In the genomic region with DNA sequence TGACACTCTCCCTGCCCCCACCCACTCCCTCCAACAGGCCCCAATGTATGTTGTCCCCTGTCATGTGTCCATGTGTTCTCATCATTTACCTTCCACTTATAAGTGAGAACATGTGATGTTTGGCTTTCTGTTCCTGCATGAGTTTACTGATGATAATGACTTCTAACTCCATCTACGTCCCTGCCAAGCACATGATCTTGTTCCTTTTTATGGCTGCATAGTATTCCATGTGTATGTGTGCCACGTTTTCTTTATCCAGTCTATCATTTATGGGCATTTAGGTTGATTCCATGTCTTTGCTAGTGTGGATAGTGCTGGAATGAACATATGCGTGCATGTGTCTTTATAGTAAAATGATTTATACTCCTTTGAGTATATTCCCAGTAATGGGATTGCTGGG, we compare ENCODE assay signal across 28 cellular contexts.
"Had no signal": no experiment of that assay in that cellular context is flagged by ENCODE, and none has a peak within 500 bp of the region (broad histone marks: within the 10 kb centered on the region; RNA-seq: fewer than 3 reads in every experiment).

No MANE protein-coding gene starts in this region.

- H3K27ac ChIP-seq: colonic mucosa, coronary artery, dorsolateral prefrontal cortex, epithelial cell of prostate, esophagus muscularis mucosa, esophagus squamous epithelium, foreskin keratinocyte, gastrocnemius medialis, gastroesophageal sphincter, heart left ventricle, heart right ventricle had no signal

- H3K4me3 ChIP-seq: colonic mucosa, coronary artery, dorsolateral prefrontal cortex, esophagus muscularis mucosa, esophagus squamous epithelium, gastrocnemius medialis, gastroesophageal sphincter, heart left ventricle, heart right ventricle had no signal

- H3K9me3 ChIP-seq: colonic mucosa, esophagus muscularis mucosa, esophagus squamous epithelium, gastrocnemius medialis had no signal

- DNase-seq: colonic mucosa; cortex of kidney; dermis blood vessel endothelial cell; dorsolateral prefrontal cortex; effector CD4-positive, alpha-beta T cell; effector CD8-positive, alpha-beta T cell; effector memory CD4-positive, alpha-beta T cell; effector memory CD8-positive, alpha-beta T cell; endodermal cell; erythroblast; esophagus squamous epithelium; foreskin fibroblast; foreskin keratinocyte; foreskin melanocyte; gastrocnemius medialis; glutamatergic neuron; head of caudate nucleus; heart left ventricle; heart right ventricle had no signal

- H3K36me3 ChIP-seq: colonic mucosa, esophagus muscularis mucosa, esophagus squamous epithelium, gastrocnemius medialis, gastroesophageal sphincter, heart left ventricle, heart right ventricle had no signal

- FAIRE-seq: colon, endometrium, endothelial cell of umbilical vein, frontal cortex had no signal

- ATAC-seq: effector memory CD8-positive, alpha-beta T cell; esophagus mucosa; foreskin keratinocyte; gastrocnemius medialis; gastroesophageal sphincter; heart left ventricle; heart right ventricle had no signal

- H3K4me1 ChIP-seq: colonic mucosa, esophagus muscularis mucosa, esophagus squamous epithelium, foreskin keratinocyte, gastrocnemius medialis, gastroesophageal sphincter, heart left ventricle, heart right ventricle had no signal

- H3K27me3 ChIP-seq: colonic mucosa, foreskin keratinocyte had no signal
